Comparison of ENCODE assay signal across 9 cellular contexts in genomic region chr4:35151816-35152572, GRCh38.
DNase-seq lines count a peak whose midpoint lies in the region; ATAC-seq and TF ChIP-seq lines count a peak whose summit lies in the region.
"Had no signal": no experiment of that assay in that cellular context is flagged by ENCODE, and none has a peak within 500 bp of the region (broad histone marks: within the 10 kb centered on the region; RNA-seq: fewer than 3 reads in every experiment).

No MANE protein-coding gene starts in this region.

- DNase-seq in NCI-H345 (lab: John Stamatoyannopoulos, UW): peak; percentile 3
- no peak for DNase-seq in NCI-H345 treated with DMSO at 0.1 percent for 48 hours (lab: John Stamatoyannopoulos, UW; ENCODE audit: unreplicated experiment)
- DNase-seq in NCI-H1092 treated with DMSO at 0.1 percent for 48 hours (lab: John Stamatoyannopoulos, UW): peak; percentile 66
- DNase-seq in astrocyte of the cerebellum (ENCODE audit: low read depth): no peak
- peak; percentile 30 to 76 for DNase-seq in trophoblast cell
- no peak for DNase-seq in osteoblast (ENCODE audit: insufficient read length, low spot score, missing footprints)
- no peak for DNase-seq in medulla oblongata (ENCODE audit: extremely low spot score)
- DNase-seq: kidney glomerular epithelial cell had no signal

- H2BK12ac ChIP-seq in trophoblast cell (ENCODE audit: low read length): peak overlapping the region; percentile 76

- no CpG with 5 or more reads among the region's 10 CpGs for WGBS in trophoblast cell (ENCODE audit: extremely low coverage, insufficient coverage, insufficient read length)

- H3K79me1 ChIP-seq in trophoblast cell (ENCODE audit: low read length): no peaks in the 10 kb centered on the region

- no peak overlapping the region for H4K12ac ChIP-seq in trophoblast cell (ENCODE audit: low read depth, low read length)

- H3K79me2 ChIP-seq in trophoblast cell (ENCODE audit: control insufficient read depth, insufficient read depth, low read length, poor library complexity) (no peaks in the 10 kb centered on the region), osteoblast (ENCODE audit: insufficient read depth, low read length) (no peaks in the 10 kb centered on the region)

- in situ Hi-C loops in astrocyte of the cerebellum (cut with HindIII; ENCODE audit: low sequenced_read_pairs): no loop called here

- H3K9me3 ChIP-seq in trophoblast cell (ENCODE audit: insufficient read depth, low read depth, low read length) (no peaks in the 10 kb centered on the region), osteoblast (ENCODE audit: low read depth, low read length) (no peaks in the 10 kb centered on the region)

- no peak overlapping the region for H4K8ac ChIP-seq in trophoblast cell (ENCODE audit: low read depth, low read length)

- no peaks in the 10 kb centered on the region for H3K4me1 ChIP-seq in trophoblast cell (ENCODE audit: control insufficient read depth in 1 of 2, insufficient read depth in 2 of 2, low read length in 2 of 2)
- H3K4me1 ChIP-seq in osteoblast (ENCODE audit: insufficient read depth, low read length): no peaks in the 10 kb centered on the region

- H3K27me3 ChIP-seq in trophoblast cell (ENCODE audit: insufficient read depth, low read length) (no peaks in the 10 kb centered on the region), osteoblast (ENCODE audit: insufficient read depth, low read length) (no peaks in the 10 kb centered on the region)

- H3K4me2 ChIP-seq in trophoblast cell (ENCODE audit: low read length) (no peak overlapping the region), osteoblast (ENCODE audit: insufficient read depth, low read length) (no peak overlapping the region)

- no peak overlapping the region for H3K14ac ChIP-seq in trophoblast cell (ENCODE audit: low read length)

- no peak overlapping the region for H2BK120ac ChIP-seq in trophoblast cell (ENCODE audit: insufficient read depth, low read length, poor library complexity)

- no peak overlapping the region for H2BK5ac ChIP-seq in trophoblast cell (ENCODE audit: low read depth, low read length, poor library complexity)

- TF ChIP-seq CTCF in astrocyte of the cerebellum (IDR thresholded peaks at IDR 0.05; ENCODE audit: low read depth, low read length, missing control alignments) (peak; percentile 14), osteoblast (IDR thresholded peaks at IDR 0.05; ENCODE audit: extremely low read depth, low read depth, low read length) (no peak)

- H3K23ac ChIP-seq in trophoblast cell (ENCODE audit: low read length): no peak overlapping the region

- ATAC-seq in HG03457 (IDR thresholded peaks at IDR 0.05; ENCODE audit: unreplicated experiment): no peak

- H3K9ac ChIP-seq in trophoblast cell (ENCODE audit: low read length): no peak overlapping the region

- H4K20me1 ChIP-seq in osteoblast (ENCODE audit: insufficient read depth, low read length): no peaks in the 10 kb centered on the region

- H3K4me3 ChIP-seq in astrocyte of the cerebellum (ENCODE audit: low read depth, low read length): no peak overlapping the region
- no peak overlapping the region for H3K4me3 ChIP-seq in trophoblast cell (ENCODE audit: low read depth, low read length)
- H3K4me3 ChIP-seq in osteoblast (ENCODE audit: insufficient read depth, low read length): no peak overlapping the region

- peak overlapping the region; percentile 69 for H2AK5ac ChIP-seq in trophoblast cell (ENCODE audit: low read length)

- H3K18ac ChIP-seq in trophoblast cell (ENCODE audit: low read length): no peak overlapping the region

- no peaks in the 10 kb centered on the region for H3K36me3 ChIP-seq in trophoblast cell (ENCODE audit: control insufficient read depth in 1 of 2, insufficient read depth in 2 of 2, low read length in 2 of 2)
- no peaks in the 10 kb centered on the region for H3K36me3 ChIP-seq in osteoblast (ENCODE audit: insufficient read depth, low read length)

- H3K27ac ChIP-seq in trophoblast cell (ENCODE audit: low read depth, low read length) (no peak overlapping the region), osteoblast (ENCODE audit: low read depth, low read length) (no peak overlapping the region)

- no peak overlapping the region for H4K91ac ChIP-seq in trophoblast cell (ENCODE audit: low read depth, low read length)

- no peak overlapping the region for H2AFZ ChIP-seq in trophoblast cell (ENCODE audit: insufficient read depth, low read length, poor library complexity)
- no peak overlapping the region for H2AFZ ChIP-seq in osteoblast (ENCODE audit: low read length)

- no peak overlapping the region for H3K4ac ChIP-seq in trophoblast cell (ENCODE audit: low read depth, low read length)

Comparison
In these comparisons a context has a peak if more than half of its experiments do, and no peak if none do; other contexts are left out.
1. DNase-seq: peak in NCI-H345 (single experiment), NCI-H1092 treated with DMSO at 0.1 percent for 48 hours (single experiment) and trophoblast cell (2 of 2); none in NCI-H345 treated with DMSO at 0.1 percent for 48 hours (single experiment), astrocyte of the cerebellum (single experiment), osteoblast (single experiment) and medulla oblongata (single experiment).